In the genomic region with DNA sequence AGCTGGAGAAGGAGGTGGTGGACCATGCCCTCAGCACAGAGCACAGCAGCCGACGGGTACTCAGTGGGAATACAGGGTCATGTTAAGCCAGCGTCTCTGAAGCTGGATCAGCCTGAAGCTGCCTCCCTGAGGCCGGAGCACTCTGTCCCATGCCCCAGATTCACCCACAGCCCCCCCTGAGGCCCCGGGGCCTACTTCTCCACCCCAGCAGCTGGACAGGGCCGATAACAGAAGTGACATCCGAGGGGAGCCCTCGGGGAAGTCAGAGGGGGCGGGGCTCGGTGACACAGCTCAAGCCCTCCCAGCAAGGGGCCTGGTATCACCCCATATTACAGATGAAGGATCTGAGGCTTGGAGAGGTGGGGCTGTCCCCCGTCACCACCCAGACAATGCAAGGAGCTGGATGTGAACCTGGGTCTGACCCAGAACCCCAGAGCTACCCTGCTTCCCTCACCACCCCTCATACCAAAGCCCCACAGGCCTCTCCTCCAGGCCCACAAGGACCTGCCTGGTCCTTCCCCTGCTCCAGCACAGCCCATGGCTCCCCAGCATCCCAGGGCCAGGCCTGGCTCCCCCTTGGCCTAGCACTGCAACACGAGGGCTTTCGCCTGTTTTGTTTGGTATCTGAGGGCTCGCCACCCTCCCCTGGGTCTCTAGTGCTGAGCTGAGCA, we compare ENCODE assay signal across 13 cellular contexts. TPM values are rescaled to one million over a fixed set of nuclear protein-coding genes. Genes with fewer than 3 reads are reported as not detected.
A peak's percentile ranks its signal among the peaks of the same experiment; 100 is the strongest.
DNase-seq lines count a peak whose midpoint lies in the region; ATAC-seq and TF ChIP-seq lines count a peak whose summit lies in the region.
"Had no signal": no experiment of that assay in that cellular context is flagged by ENCODE, and none has a peak within 500 bp of the region (broad histone marks: within the 10 kb centered on the region; RNA-seq: fewer than 3 reads in every experiment).

No MANE protein-coding gene starts in this region.

- DNase-seq in activated T-cell treated with anti-CD3 and anti-CD28 coated beads, Interleukin-2, amount 50 U/mL, for 1 hour = peak; percentile 48
- no peak for DNase-seq in activated T-cell treated with anti-CD3 and anti-CD28 coated beads, Interleukin-2, amount 50 U/mL, for 4 hours
- DNase-seq in T-cell (peak in 6 of 34 experiments; percentile 29 to 52 (median 41)), MCF 10A (ENCODE audit: unreplicated experiment) (no peak), GM19240 (ENCODE audit: insufficient read length, low spot score) (no peak), body of pancreas (no peak)
- no peak for DNase-seq in effector memory CD4-positive, alpha-beta T cell
- peak; percentile 72 for DNase-seq in stimulated activated naive CD8-positive, alpha-beta T cell treated with anti-CD3 and anti-CD28 coated beads, Interleukin-15, Interleukin-2, amounts not matched to agents 100 U/mL and 50 U/mL, for 24 hours
- DNase-seq: ACHN, GOT3, NCI-H2081 had no signal

- intact Hi-C loops in MCF 10A (cut with micrococcal nuclease) (no loop called here), body of pancreas (cut with DNase I) (no loop called here)

- WGBS in body of pancreas, 2 donors = 66 to 80% methylated on average over 7 to 14 of the region's 14 CpGs

- CTCF ChIA-PET in T-cell (lab: Charles Lee) = interaction anchor here in 1 of 2 donors (1.1 kb wide), 1 partner anchor 14 kb away, joined by 4 read pairs; the partner anchor contains the start of gene RNU6-9
- CTCF ChIA-PET in MCF 10A (lab: Yijun Ruan, JAX) = interaction anchor here (0.8 kb wide), 1 partner anchor 12 kb away, joined by 3 read pairs; no protein-coding TSS in a partner anchor

- no peaks in the 10 kb centered on the region for H3K9me3 ChIP-seq in effector memory CD4-positive, alpha-beta T cell (ENCODE audit: control insufficient read depth, low read length)
- H3K9me3 ChIP-seq in body of pancreas = no peaks in the 10 kb centered on the region

- TF ChIP-seq POLR2A in body of pancreas (IDR thresholded peaks at IDR 0.05) = no peak

- no peak overlapping the region for H3K4me3 ChIP-seq in effector memory CD4-positive, alpha-beta T cell (ENCODE audit: insufficient read depth, low read depth, low read length, poor library complexity, severe bottlenecking)
- no peak overlapping the region for H3K4me3 ChIP-seq in body of pancreas

- no TSS peak for BruUV-seq in MCF 10A (replicated peaks; lab: Mats Ljungman, UMichigan)

- peak overlapping the region; percentile 98 to 100 for H3K27ac Mint-ChIP-seq in T-cell
- H3K27ac Mint-ChIP-seq in MCF 10A (ENCODE audit: low read depth, unreplicated experiment) = no peak overlapping the region

- TF ChIP-seq CTCF in MCF 10A (IDR thresholded peaks at IDR 0.05; ENCODE audit: unreplicated experiment) (no peak), body of pancreas (IDR thresholded peaks at IDR 0.05) (no peak)

- H3K4me3 Mint-ChIP-seq in activated T-cell treated with anti-CD3 and anti-CD28 coated beads, Interleukin-2, amount 50 U/mL, for 4 hours = no peak overlapping the region
- peak overlapping the region; percentile 80 to 85 (median 83) for H3K4me3 Mint-ChIP-seq in T-cell
- no peak overlapping the region for H3K4me3 Mint-ChIP-seq in MCF 10A (ENCODE audit: unreplicated experiment)

- no peak for ATAC-seq in activated T-cell treated with anti-CD3 and anti-CD28 coated beads, Interleukin-2, amount 50 U/mL, for 4 hours
- ATAC-seq in T-cell (replicated peaks in 1 of 4) (no peak), body of pancreas (no peak)
- peak; percentile 65 for ATAC-seq in stimulated activated naive CD8-positive, alpha-beta T cell treated with anti-CD3 and anti-CD28 coated beads, Interleukin-15, Interleukin-2, amounts not matched to agents 100 U/mL and 50 U/mL, for 24 hours

- peaks cover 11% of the 10 kb centered on the region for H3K36me3 ChIP-seq in effector memory CD4-positive, alpha-beta T cell (ENCODE audit: control insufficient read depth, insufficient read depth, low read length)
- H3K36me3 ChIP-seq in body of pancreas (replicated peaks in 1 of 2; ENCODE audit: insufficient read depth in 1 of 2, low read depth in 2 of 2) = no peaks in the 10 kb centered on the region

- peak overlapping the region; percentile 94 for H3K27ac ChIP-seq in effector memory CD4-positive, alpha-beta T cell (ENCODE audit: insufficient read depth, low read length, poor library complexity, severe bottlenecking)
- no peak overlapping the region for H3K27ac ChIP-seq in body of pancreas

- H3K4me1 Mint-ChIP-seq in activated T-cell treated with anti-CD3 and anti-CD28 coated beads, Interleukin-2, amount 50 U/mL, for 4 hours (ENCODE audit: low read depth) = peaks cover 66% of the 10 kb centered on the region
- peaks cover 67 to 76% (median 70%) of the 10 kb centered on the region in 3 donors for H3K4me1 Mint-ChIP-seq in T-cell
- peaks cover 9% of the 10 kb centered on the region for H3K4me1 Mint-ChIP-seq in MCF 10A (ENCODE audit: insufficient read depth, unreplicated experiment)

- peaks cover 2% of the 10 kb centered on the region for H3K36me3 Mint-ChIP-seq in activated T-cell treated with anti-CD3 and anti-CD28 coated beads, Interleukin-2, amount 50 U/mL, for 4 hours (ENCODE audit: insufficient read depth)
- H3K36me3 Mint-ChIP-seq in T-cell = peaks cover 17% of the 10 kb centered on the region
- H3K36me3 Mint-ChIP-seq in MCF 10A (ENCODE audit: insufficient read depth, unreplicated experiment) = peaks cover 26% of the 10 kb centered on the region

- POLR2A ChIA-PET in T-cell (lab: Charles Lee) = interaction anchor here in 1 of 2 donors (0.6 kb wide), 1 partner anchor 47 kb away, joined by 3 read pairs; no protein-coding TSS in a partner anchor
- POLR2A ChIA-PET in MCF 10A (lab: Yijun Ruan, JAX) = interaction anchor here (3.3 kb wide), 1 partner anchor 14 kb away, joined by 14 read pairs; the partner anchor contains the start of genes MED16 and RNU6-9

- no peaks in the 10 kb centered on the region for H3K27me3 ChIP-seq in effector memory CD4-positive, alpha-beta T cell (replicated peaks; ENCODE audit: control insufficient read depth, insufficient read depth, low read length, poor library complexity, severe bottlenecking)
- H3K27me3 ChIP-seq in body of pancreas = no peaks in the 10 kb centered on the region

- no peaks in the 10 kb centered on the region for H3K27me3 Mint-ChIP-seq in activated T-cell treated with anti-CD3 and anti-CD28 coated beads, Interleukin-2, amount 50 U/mL, for 4 hours (ENCODE audit: low read depth)
- H3K27me3 Mint-ChIP-seq in T-cell = no peaks in the 10 kb centered on the region
- no peaks in the 10 kb centered on the region for H3K27me3 Mint-ChIP-seq in MCF 10A (ENCODE audit: insufficient read depth, unreplicated experiment)

- H3K4me1 ChIP-seq in effector memory CD4-positive, alpha-beta T cell (ENCODE audit: control insufficient read depth, insufficient read depth, low read length, poor library complexity, severe bottlenecking) = peaks cover 51% of the 10 kb centered on the region
- H3K4me1 ChIP-seq in body of pancreas = peaks cover 27% of the 10 kb centered on the region

- H3K9me3 Mint-ChIP-seq in activated T-cell treated with anti-CD3 and anti-CD28 coated beads, Interleukin-2, amount 50 U/mL, for 4 hours = no peaks in the 10 kb centered on the region
- H3K9me3 Mint-ChIP-seq in T-cell = no peaks in the 10 kb centered on the region
- no peaks in the 10 kb centered on the region for H3K9me3 Mint-ChIP-seq in MCF 10A (ENCODE audit: unreplicated experiment)

RNA-seq across cellular contexts. Expression of gene R3HDM4, which starts 5.7 kb away (rescaled TPM):
- total RNA-seq in activated T-cell treated with anti-CD3 and anti-CD28 coated beads, Interleukin-2, amount 50 U/mL, for 4 hours = 10 to 100 TPM; 92.3 to 97.7 (median 96.3) TPM
- 100 to 1,000 TPM; 190 to 252 (median 220) TPM for total RNA-seq in T-cell
- 65.7 and 73.6 TPM in 2 replicates for total RNA-seq in MCF 10A (2022)
- 10 to 100 TPM; 11.2 to 34.0 TPM for total RNA-seq in body of pancreas

RNA-seq across cellular contexts. Expression of gene KISS1R, which starts 9.8 kb away (rescaled TPM):
- total RNA-seq in activated T-cell treated with anti-CD3 and anti-CD28 coated beads, Interleukin-2, amount 50 U/mL, for 4 hours = 1 to 10 TPM; 2.9 to 5.1 (median 3.3) TPM
- total RNA-seq in T-cell (1 to 10 TPM; 1.5 to 4.9 (median 2.8) TPM), MCF 10A (2022) (not detected in 2 replicates), body of pancreas (1 to 10 TPM in 1 of 2 donors, not detected in 1; 3.3 TPM)

RNA-seq across cellular contexts. Expression of gene RNU6-9, which starts 14.0 kb away (rescaled TPM):
- total RNA-seq in activated T-cell treated with anti-CD3 and anti-CD28 coated beads, Interleukin-2, amount 50 U/mL, for 4 hours = not detected
- total RNA-seq in T-cell (not detected), MCF 10A (2022) (not detected in 2 replicates), body of pancreas (not detected)
- total RNA-seq: cerebellum, kidney epithelial cell had no signal

RNA-seq across cellular contexts. Expression of gene MED16, which starts 14.3 kb away (rescaled TPM):
- total RNA-seq in activated T-cell treated with anti-CD3 and anti-CD28 coated beads, Interleukin-2, amount 50 U/mL, for 4 hours = 10 to 100 TPM; 70.4 to 73.9 (median 73.6) TPM
- total RNA-seq in T-cell (100 to 1,000 TPM in 1 of 5 donors, 10 to 100 TPM in 4; 55.0 to 105 (median 92.4) TPM), MCF 10A (2022) (52.7 and 61.0 TPM in 2 replicates), body of pancreas (10 to 100 TPM; 35.0 to 49.8 TPM)

RNA-seq across cellular contexts. Expression of gene ARID3A, which starts 18.5 kb away (rescaled TPM):
- total RNA-seq in activated T-cell treated with anti-CD3 and anti-CD28 coated beads, Interleukin-2, amount 50 U/mL, for 4 hours = 10 to 100 TPM in 1 of 3 donors, 1 to 10 TPM in 2; 7.3 to 13.2 (median 10.0) TPM
- total RNA-seq in T-cell (10 to 100 TPM in 4 of 5 donors, 1 to 10 TPM in 1; 9.8 to 13.2 (median 12.0) TPM), MCF 10A (2022) (10.2 and 13.1 TPM in 2 replicates), body of pancreas (1 to 10 TPM; 3.1 to 5.9 TPM)

Comparison
In these comparisons a context has a peak if more than half of its experiments do, and no peak if none do; other contexts are left out.
1. DNase-seq: peak in activated T-cell treated with anti-CD3 and anti-CD28 coated beads, Interleukin-2, amount 50 U/mL, for 1 hour (single experiment) and stimulated activated naive CD8-positive, alpha-beta T cell treated with anti-CD3 and anti-CD28 coated beads, Interleukin-15, Interleukin-2, amounts not matched to agents 100 U/mL and 50 U/mL, for 24 hours (single experiment); none in activated T-cell treated with anti-CD3 and anti-CD28 coated beads, Interleukin-2, amount 50 U/mL, for 4 hours (single experiment), effector memory CD4-positive, alpha-beta T cell (0 of 3), MCF 10A (single experiment), GM19240 (single experiment) and body of pancreas (0 of 4).
2. H3K4me3 Mint-ChIP-seq: peak in T-cell (3 of 3); none in activated T-cell treated with anti-CD3 and anti-CD28 coated beads, Interleukin-2, amount 50 U/mL, for 4 hours (single experiment) and MCF 10A (single experiment).